Comparison of ENCODE assay signal across 10 cellular contexts in the genomic region with DNA sequence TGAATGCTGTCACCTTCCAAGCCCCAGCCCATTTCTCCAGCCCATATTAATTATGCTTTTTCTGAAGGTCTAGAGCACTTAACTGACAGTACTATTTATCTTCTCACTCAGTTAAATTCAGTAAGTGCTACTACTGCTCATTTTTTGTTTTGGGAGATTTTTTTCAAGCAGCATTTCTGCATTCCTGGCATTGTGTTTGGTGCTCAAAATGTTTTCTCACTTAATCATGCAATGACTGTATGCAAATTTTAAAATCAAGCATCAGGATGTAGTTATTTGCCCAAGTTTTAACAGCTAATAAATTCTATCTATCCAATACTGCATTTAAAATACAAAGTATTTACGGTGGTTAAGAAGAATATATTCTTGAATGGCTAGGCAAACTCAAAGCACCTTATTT. TPM values are rescaled to one million over a fixed set of nuclear protein-coding genes. Genes with fewer than 3 reads are reported as not detected.
DNase-seq lines count a peak whose midpoint lies in the region; ATAC-seq and TF ChIP-seq lines count a peak whose summit lies in the region.
"Not testable (repeated sequence)": the region's sequence is repeated elsewhere in the genome, so short reads cannot be mapped to it uniquely, and the experiment has no call there.
"Had no signal": no experiment of that assay in that cellular context is flagged by ENCODE, and none has a peak within 500 bp of the region (broad histone marks: within the 10 kb centered on the region; RNA-seq: fewer than 3 reads in every experiment).

No MANE protein-coding gene starts in this region.

- H3K27ac ChIP-seq in naive thymus-derived CD4-positive, alpha-beta T cell (ENCODE audit: low read depth, low read length), result not testable (repeated sequence)

- peaks cover 12% of the 10 kb centered on the region for H3K4me1 Mint-ChIP-seq in T-helper 17 cell
- H3K4me1 Mint-ChIP-seq in activated T-cell treated with anti-CD3 and anti-CD28 coated beads, Interleukin-2, amount 50 U/mL, for 72 hours (ENCODE audit: low read depth), result peaks cover 21% of the 10 kb centered on the region
- peaks cover 8 to 26% (median 24%) of the 10 kb centered on the region in 7 donors for H3K4me1 Mint-ChIP-seq in naive thymus-derived CD4-positive, alpha-beta T cell
- H3K4me1 Mint-ChIP-seq in stimulated activated effector memory CD8-positive, alpha-beta T cell treated with anti-CD3 and anti-CD28 coated beads, Interleukin-12 subunit alpha, Interleukin-12 subunit beta, amount 100 ng/mL, for 72 hours, result peaks cover 20% of the 10 kb centered on the region

- TF ChIP-seq CTCF in foreskin fibroblast (IDR thresholded peaks at IDR 0.05; ENCODE audit: low read depth, low read length), result not testable (repeated sequence)

- H3K4me3 ChIP-seq in adipocyte (ENCODE audit: low read length); foreskin fibroblast (ENCODE audit: low read depth in 1 of 2, low read length in 2 of 2); naive thymus-derived CD4-positive, alpha-beta T cell (ENCODE audit: low read length): not testable (repeated sequence)

- POLR2A ChIA-PET in naive thymus-derived CD4-positive, alpha-beta T cell (lab: Charles Lee), result not testable (repeated sequence)

- not testable (repeated sequence) for H3K9me3 Mint-ChIP-seq in activated T-cell treated with anti-CD3 and anti-CD28 coated beads, Interleukin-2, amount 50 U/mL, for 72 hours; naive thymus-derived CD4-positive, alpha-beta T cell; stimulated activated effector memory CD8-positive, alpha-beta T cell treated with anti-CD3 and anti-CD28 coated beads, Interleukin-12 subunit alpha, Interleukin-12 subunit beta, amount 100 ng/mL, for 72 hours

- H3K36me3 ChIP-seq in adipocyte (ENCODE audit: control insufficient read depth, insufficient read depth, low read length, severe bottlenecking); naive thymus-derived CD4-positive, alpha-beta T cell (ENCODE audit: control insufficient read depth in 2 of 3, insufficient read depth in 3 of 3, low read length in 3 of 3): not testable (repeated sequence)

- CTCF ChIA-PET in naive thymus-derived CD4-positive, alpha-beta T cell (lab: Charles Lee), result not testable (repeated sequence)

- DNase-seq in AG08396 (ENCODE audit: low spot score), result peak; percentile 2
- peak; percentile 14 for DNase-seq in GM04503 (ENCODE audit: low read depth)
- not testable (repeated sequence) for DNase-seq in T-helper 17 cell; activated T-cell treated with anti-CD3 and anti-CD28 coated beads, Interleukin-2, amount 50 U/mL, for 72 hours; naive thymus-derived CD4-positive, alpha-beta T cell; stimulated activated effector memory CD8-positive, alpha-beta T cell treated with anti-CD3 and anti-CD28 coated beads, Interleukin-12 subunit alpha, Interleukin-12 subunit beta, amount 100 ng/mL, for 72 hours (ENCODE audit: low spot score in 2 of 2)
- DNase-seq in adipocyte (ENCODE audit: low read depth), result peak; percentile 4
- peak; percentile 7 to 15 for DNase-seq in foreskin fibroblast

- ATAC-seq in T-helper 17 cell; activated T-cell treated with anti-CD3 and anti-CD28 coated beads, Interleukin-2, amount 50 U/mL, for 72 hours (replicated peaks in 1 of 2); naive thymus-derived CD4-positive, alpha-beta T cell; stimulated activated effector memory CD8-positive, alpha-beta T cell treated with anti-CD3 and anti-CD28 coated beads, Interleukin-12 subunit alpha, Interleukin-12 subunit beta, amount 100 ng/mL, for 72 hours: not testable (repeated sequence)

- H3K4me1 ChIP-seq in adipocyte (ENCODE audit: control insufficient read depth, insufficient read depth, low read length); naive thymus-derived CD4-positive, alpha-beta T cell (ENCODE audit: control insufficient read depth in 2 of 2, insufficient read depth in 2 of 2, low read length in 2 of 2): not testable (repeated sequence)

- intact Hi-C loops in naive thymus-derived CD4-positive, alpha-beta T cell (cut with micrococcal nuclease), result loop anchor here (2.0 to 10.0 kb wide), 3 partner anchors 131 to 722 kb away; partner anchors contain the start of gene C12orf56 (in 1 of the 2)

- not testable (repeated sequence) for H3K36me3 Mint-ChIP-seq in T-helper 17 cell (ENCODE audit: low read depth); activated T-cell treated with anti-CD3 and anti-CD28 coated beads, Interleukin-2, amount 50 U/mL, for 72 hours (ENCODE audit: insufficient read depth in 2 of 2); naive thymus-derived CD4-positive, alpha-beta T cell; stimulated activated effector memory CD8-positive, alpha-beta T cell treated with anti-CD3 and anti-CD28 coated beads, Interleukin-12 subunit alpha, Interleukin-12 subunit beta, amount 100 ng/mL, for 72 hours

- peak overlapping the region; percentile 82 for H3K4me3 Mint-ChIP-seq in T-helper 17 cell
- H3K4me3 Mint-ChIP-seq in activated T-cell treated with anti-CD3 and anti-CD28 coated beads, Interleukin-2, amount 50 U/mL, for 72 hours, result peak overlapping the region; percentile 78 to 90
- H3K4me3 Mint-ChIP-seq in naive thymus-derived CD4-positive, alpha-beta T cell, result peak overlapping the region in 9 of 10 donors; percentile 11 to 88 (median 70)
- H3K4me3 Mint-ChIP-seq in stimulated activated effector memory CD8-positive, alpha-beta T cell treated with anti-CD3 and anti-CD28 coated beads, Interleukin-12 subunit alpha, Interleukin-12 subunit beta, amount 100 ng/mL, for 72 hours, result peak overlapping the region; percentile 74

- H3K9me3 ChIP-seq in T-helper 17 cell (ENCODE audit: control insufficient read depth, low read length, poor library complexity, severe bottlenecking); adipocyte (ENCODE audit: control insufficient read depth, low read length); naive thymus-derived CD4-positive, alpha-beta T cell (ENCODE audit: control insufficient read depth in 2 of 3, low read length in 3 of 3): not testable (repeated sequence)

- not testable (repeated sequence) for H3K9ac ChIP-seq in adipocyte (ENCODE audit: low read length)

- H3K27ac Mint-ChIP-seq in T-helper 17 cell; activated T-cell treated with anti-CD3 and anti-CD28 coated beads, Interleukin-2, amount 50 U/mL, for 72 hours; naive thymus-derived CD4-positive, alpha-beta T cell; stimulated activated effector memory CD8-positive, alpha-beta T cell treated with anti-CD3 and anti-CD28 coated beads, Interleukin-12 subunit alpha, Interleukin-12 subunit beta, amount 100 ng/mL, for 72 hours: not testable (repeated sequence)

- H3K27me3 Mint-ChIP-seq in T-helper 17 cell, result peaks cover 32% of the 10 kb centered on the region
- H3K27me3 Mint-ChIP-seq in activated T-cell treated with anti-CD3 and anti-CD28 coated beads, Interleukin-2, amount 50 U/mL, for 72 hours (ENCODE audit: low read depth), result peaks cover 31% of the 10 kb centered on the region
- H3K27me3 Mint-ChIP-seq in naive thymus-derived CD4-positive, alpha-beta T cell, result peaks cover 19 to 47% (median 26%) of the 10 kb centered on the region in 5 donors

- H3K27me3 ChIP-seq in adipocyte (replicated peaks; ENCODE audit: control insufficient read depth, insufficient read depth, low read length); naive thymus-derived CD4-positive, alpha-beta T cell (ENCODE audit: control insufficient read depth in 2 of 2, insufficient read depth in 2 of 2, low read length in 2 of 2): not testable (repeated sequence)

RNA-seq across cellular contexts. Expression of gene DPY19L2, which starts 1.6 kb away (rescaled TPM):
- 1 to 10 TPM in 1 of 2 donors, not detected in 1; 2.0 TPM for total RNA-seq in T-helper 17 cell
- 1 to 10 TPM; 1.9 to 4.7 TPM for total RNA-seq in activated T-cell treated with anti-CD3 and anti-CD28 coated beads, Interleukin-2, amount 50 U/mL, for 72 hours
- total RNA-seq in naive thymus-derived CD4-positive, alpha-beta T cell, result 1 to 10 TPM in 3 of 5 experiments, under 1 TPM in 2; 0.34 to 3.1 (median 1.4) TPM
- polyA plus RNA-seq in naive thymus-derived CD4-positive, alpha-beta T cell, result under 1 TPM in 1 of 2 donors, not detected in 1; 0.28 TPM
- total RNA-seq: HT-29, PC-9 had no signal
